1 cellular context compared by ENCODE assay signal in genomic region chr2:74834806-74835755, GRCh38.
A peak's percentile ranks its signal among the peaks of the same experiment; 100 is the strongest.
TF ChIP-seq lines count a peak whose summit lies in the region.

No MANE protein-coding gene starts in this region.

TF ChIP-seq in HepG2, 621 proteins besides CTCF, POLR2A, EP300 and RAD21 (continued from another document and continues in another):
- TF ChIP-seq XBP1 (CRISPR knock-in tag; IDR thresholded peaks at IDR 0.05) = no peak
- no peak for TF ChIP-seq KDM1A (CRISPR knock-in tag; IDR thresholded peaks at IDR 0.05)
- no peak for TF ChIP-seq XRCC5 (optimal IDR thresholded peaks at IDR 0.05; ENCODE audit: low read length)
- no peak for TF ChIP-seq RFX5 (IDR thresholded peaks at IDR 0.05; ENCODE audit: low read depth, low read length)
- no peak; the same call in 1 of the 2 replicates for TF ChIP-seq ZNF619 (CRISPR knock-in tag; IDR thresholded peaks at IDR 0.05)
- TF ChIP-seq RFX1 (IDR thresholded peaks at IDR 0.05) = no peak
- TF ChIP-seq ZNF589 (CRISPR knock-in tag; conservative IDR thresholded peaks at IDR 0.05) = no peak; the same call in 1 of the 2 replicates
- TF ChIP-seq SPEN (CRISPR knock-in tag; IDR thresholded peaks at IDR 0.05; ENCODE audit: low read depth) = peak; percentile 69
- TF ChIP-seq SSRP1 (CRISPR knock-in tag; IDR thresholded peaks at IDR 0.05) = no peak
- TF ChIP-seq FOXK1 (CRISPR knock-in tag; IDR thresholded peaks at IDR 0.05; ENCODE audit: borderline replicate concordance, low read depth) = no peak; the same call in 1 of the 2 replicates
- TF ChIP-seq ZNF75D (CRISPR knock-in tag; IDR thresholded peaks at IDR 0.05; ENCODE audit: borderline replicate concordance) = no peak
- peak; percentile 76 for TF ChIP-seq ZNF543 (CRISPR knock-in tag; IDR thresholded peaks at IDR 0.05)
- TF ChIP-seq RFXANK (CRISPR knock-in tag; IDR thresholded peaks at IDR 0.05) = no peak
- 0 out of 2 replicates have a peak, but pooled peaks have one; percentile 23 for TF ChIP-seq KAT7 (CRISPR knock-in tag; IDR thresholded peaks at IDR 0.05; ENCODE audit: borderline replicate concordance)
- no peak for TF ChIP-seq HNF1A (IDR thresholded peaks at IDR 0.05; ENCODE audit: low read depth)
- peak; percentile 59; the same call in 1 of the 2 replicates for TF ChIP-seq HNF1A (CRISPR knock-in tag; IDR thresholded peaks at IDR 0.05; ENCODE audit: borderline replicate concordance)
- peak; percentile 55 for TF ChIP-seq HNRNPLL (IDR thresholded peaks at IDR 0.05; ENCODE audit: low read depth, low read length, poor library complexity, severe bottlenecking)
- no peak for TF ChIP-seq ZBTB40 (IDR thresholded peaks at IDR 0.05)
- no peak for TF ChIP-seq ZBTB40 (CRISPR knock-in tag; IDR thresholded peaks at IDR 0.05)
- peak; percentile 98 for TF ChIP-seq ARID4A (CRISPR knock-in tag; IDR thresholded peaks at IDR 0.05; ENCODE audit: borderline replicate concordance)
- peak; percentile 26; the same call in 1 of the 2 replicates for TF ChIP-seq DZIP1 (CRISPR knock-in tag; IDR thresholded peaks at IDR 0.05)
- peak; percentile 59; the same call in 1 of the 2 replicates for TF ChIP-seq ZNF563 (CRISPR knock-in tag; IDR thresholded peaks at IDR 0.05)
- peak; percentile 17; the same call in 1 of the 2 replicates for TF ChIP-seq TFAP4 (IDR thresholded peaks at IDR 0.05; ENCODE audit: borderline replicate concordance, low read depth)
- TF ChIP-seq ISL2 (CRISPR knock-in tag; IDR thresholded peaks at IDR 0.05) = no peak; the same call in 1 of the 2 replicates
- peak; percentile 40; the same call in 1 of the 2 replicates for TF ChIP-seq SRY (CRISPR knock-in tag; IDR thresholded peaks at IDR 0.05)
- TF ChIP-seq ZNF609 (CRISPR knock-in tag; IDR thresholded peaks at IDR 0.05; ENCODE audit: borderline replicate concordance) = no peak
